ENCODE assay signal across 8 cellular contexts in genomic region chr17:57084802-57085447, GRCh38. TPM values are rescaled to one million over a fixed set of nuclear protein-coding genes. Genes with fewer than 3 reads are reported as not detected.
DNase-seq lines count a peak whose midpoint lies in the region; ATAC-seq and TF ChIP-seq lines count a peak whose summit lies in the region.

TSS of gene AKAP1 (plus strand) at chr17:57085246. CDS start at chr17:57105465, 20,219 bp downstream.

- peak; percentile 98 for DNase-seq in GM12865 (ENCODE audit: low read depth)
- peak; percentile 93 for DNase-seq in NCI-H1105 (lab: John Stamatoyannopoulos, UW)
- DNase-seq in SKM-1 (lab: John Stamatoyannopoulos, UW; ENCODE audit: unreplicated experiment) = peak; percentile 90
- DNase-seq in activated naive CD4-positive, alpha-beta T cell treated with anti-CD3 and anti-CD28 coated beads, Interleukin-2, amount 50 U/mL, for 72 hours (ENCODE audit: low spot score in 2 of 2) = peak; percentile 97 to 98
- DNase-seq in glomerular visceral epithelial cell (ENCODE audit: extremely low spot score) = peak; percentile 96
- DNase-seq in osteocyte (ENCODE audit: extremely low spot score, unreplicated experiment) = peak; percentile 99
- peak; percentile 73 for DNase-seq in thoracic aorta (ENCODE audit: low spot score)

- ATAC-seq in HG02642 (IDR thresholded peaks at IDR 0.05; ENCODE audit: poor library complexity, unreplicated experiment) = peak; percentile 90
- peak; percentile 94 to 95 for ATAC-seq in activated naive CD4-positive, alpha-beta T cell treated with anti-CD3 and anti-CD28 coated beads, Interleukin-2, amount 50 U/mL, for 72 hours
- ATAC-seq in thoracic aorta (ENCODE audit: insufficient number of reproducible peaks, low FRiP score, low read depth) = peak; percentile 87

- H3K4me1 Mint-ChIP-seq in osteocyte (ENCODE audit: unreplicated experiment) = peaks cover 9% of the 10 kb centered on the region

- H3K27ac Mint-ChIP-seq in activated naive CD4-positive, alpha-beta T cell treated with anti-CD3 and anti-CD28 coated beads, Interleukin-2, amount 50 U/mL, for 72 hours = peak within 1 kb of the TSS; percentile 87 to 92
- peak within 1 kb of the TSS; percentile 94 for H3K27ac Mint-ChIP-seq in osteocyte (ENCODE audit: unreplicated experiment)

- H3K9me3 ChIP-seq in thoracic aorta = no peaks in the 10 kb centered on the region

- TF ChIP-seq CTCF in GM12865 (IDR thresholded peaks at IDR 0.05; ENCODE audit: insufficient read depth, low read depth, low read length, missing control alignments) (no peak), osteocyte (IDR thresholded peaks at IDR 0.05) (peak; percentile 40), thoracic aorta (IDR thresholded peaks at IDR 0.05) (no peak)

- peaks cover 3 to 32% of the 10 kb centered on the region in 2 donors for H3K4me1 ChIP-seq in thoracic aorta (ENCODE audit: control insufficient read depth in 1 of 2, low read depth in 2 of 2)

- H3K4me3 Mint-ChIP-seq in osteocyte (ENCODE audit: unreplicated experiment) = peak within 1 kb of the TSS; percentile 86

- no peaks in the 10 kb centered on the region for H3K36me3 ChIP-seq in thoracic aorta

- no peaks in the 10 kb centered on the region for H3K27me3 ChIP-seq in thoracic aorta (replicated peaks; ENCODE audit: insufficient read depth)

- no peaks in the 10 kb centered on the region for H3K27me3 Mint-ChIP-seq in osteocyte (ENCODE audit: unreplicated experiment)

- peak within 1 kb of the TSS; percentile 92 to 99 for H3K27ac ChIP-seq in thoracic aorta

- H3K4me3 ChIP-seq in GM12865 (ENCODE audit: low read depth, low read length) = peak within 1 kb of the TSS; percentile 93
- peak within 1 kb of the TSS; percentile 74 for H3K4me3 ChIP-seq in thoracic aorta

- H3K36me3 Mint-ChIP-seq in activated naive CD4-positive, alpha-beta T cell treated with anti-CD3 and anti-CD28 coated beads, Interleukin-2, amount 50 U/mL, for 72 hours = peaks cover 0 to 9% of the 10 kb centered on the region in 2 donors
- H3K36me3 Mint-ChIP-seq in osteocyte (ENCODE audit: unreplicated experiment) = no peaks in the 10 kb centered on the region

- H3K9me3 Mint-ChIP-seq in activated naive CD4-positive, alpha-beta T cell treated with anti-CD3 and anti-CD28 coated beads, Interleukin-2, amount 50 U/mL, for 72 hours = no peaks in the 10 kb centered on the region
- H3K9me3 Mint-ChIP-seq in osteocyte (ENCODE audit: unreplicated experiment) = no peaks in the 10 kb centered on the region

RNA-seq across cellular contexts. Expression of gene AKAP1, which starts in this region (rescaled TPM):
- total RNA-seq in activated naive CD4-positive, alpha-beta T cell treated with anti-CD3 and anti-CD28 coated beads, Interleukin-2, amount 50 U/mL, for 72 hours = 10 to 100 TPM; 16.8 to 28.0 TPM
- 16.8 and 18.5 TPM in 2 replicates for total RNA-seq in osteocyte
- 100 to 1,000 TPM in 1 of 2 donors, 10 to 100 TPM in 1; 96.9 to 132 TPM for total RNA-seq in thoracic aorta

Comparison
In these comparisons a context has a peak if more than half of its experiments do, and no peak if none do; other contexts are left out.
1. Peak in every context shown above with its lines: DNase-seq, ATAC-seq, H3K4me3 ChIP-seq and H3K27ac ChIP-seq.